1 cellular context compared by ENCODE assay signal in the genomic region with DNA sequence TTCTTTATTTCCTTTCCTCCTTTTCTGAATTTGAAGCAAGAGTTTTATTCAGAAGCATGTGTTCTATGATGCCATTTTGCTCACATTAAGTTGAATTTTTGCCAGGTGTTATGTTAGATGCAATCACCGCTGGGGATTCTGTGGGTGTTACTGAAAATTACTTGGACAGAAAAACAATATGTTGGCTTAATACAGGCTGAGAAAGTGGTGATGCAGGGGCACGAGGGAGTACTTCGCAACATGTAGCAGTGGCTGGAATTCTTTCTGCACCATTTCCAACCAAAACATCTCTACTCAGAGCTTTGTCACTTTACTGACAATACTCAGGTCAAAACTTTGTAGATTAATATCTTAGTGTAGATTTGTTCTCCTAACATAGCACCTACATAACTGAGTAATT.
TF ChIP-seq lines count a peak whose summit lies in the region.

No MANE protein-coding gene starts in this region.

TF ChIP-seq in GM23338, 12 proteins besides CTCF, POLR2A, EP300 and RAD21 (continued from another document):
- TF ChIP-seq, protein P1, sequence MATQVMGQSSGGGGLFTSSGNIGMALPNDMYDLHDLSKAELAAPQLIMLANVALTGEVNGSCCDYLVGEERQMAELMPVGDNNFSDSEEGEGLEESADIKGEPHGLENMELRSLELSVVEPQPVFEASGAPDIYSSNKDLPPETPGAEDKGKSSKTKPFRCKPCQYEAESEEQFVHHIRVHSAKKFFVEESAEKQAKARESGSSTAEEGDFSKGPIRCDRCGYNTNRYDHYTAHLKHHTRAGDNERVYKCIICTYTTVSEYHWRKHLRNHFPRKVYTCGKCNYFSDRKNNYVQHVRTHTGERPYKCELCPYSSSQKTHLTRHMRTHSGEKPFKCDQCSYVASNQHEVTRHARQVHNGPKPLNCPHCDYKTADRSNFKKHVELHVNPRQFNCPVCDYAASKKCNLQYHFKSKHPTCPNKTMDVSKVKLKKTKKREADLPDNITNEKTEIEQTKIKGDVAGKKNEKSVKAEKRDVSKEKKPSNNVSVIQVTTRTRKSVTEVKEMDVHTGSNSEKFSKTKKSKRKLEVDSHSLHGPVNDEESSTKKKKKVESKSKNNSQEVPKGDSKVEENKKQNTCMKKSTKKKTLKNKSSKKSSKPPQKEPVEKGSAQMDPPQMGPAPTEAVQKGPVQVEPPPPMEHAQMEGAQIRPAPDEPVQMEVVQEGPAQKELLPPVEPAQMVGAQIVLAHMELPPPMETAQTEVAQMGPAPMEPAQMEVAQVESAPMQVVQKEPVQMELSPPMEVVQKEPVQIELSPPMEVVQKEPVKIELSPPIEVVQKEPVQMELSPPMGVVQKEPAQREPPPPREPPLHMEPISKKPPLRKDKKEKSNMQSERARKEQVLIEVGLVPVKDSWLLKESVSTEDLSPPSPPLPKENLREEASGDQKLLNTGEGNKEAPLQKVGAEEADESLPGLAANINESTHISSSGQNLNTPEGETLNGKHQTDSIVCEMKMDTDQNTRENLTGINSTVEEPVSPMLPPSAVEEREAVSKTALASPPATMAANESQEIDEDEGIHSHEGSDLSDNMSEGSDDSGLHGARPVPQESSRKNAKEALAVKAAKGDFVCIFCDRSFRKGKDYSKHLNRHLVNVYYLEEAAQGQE (IDR thresholded peaks at IDR 0.05; ENCODE audit: unreplicated experiment), result no peak
- TF ChIP-seq EZH2 (IDR thresholded peaks at IDR 0.05; ENCODE audit: low read depth, unreplicated experiment) (no peak), POLR2AphosphoS5 (IDR thresholded peaks at IDR 0.05; ENCODE audit: low read depth) (no peak), NANOG (IDR thresholded peaks at IDR 0.05; ENCODE audit: borderline replicate concordance) (no peak), STAT1 (IDR thresholded peaks at IDR 0.05; ENCODE audit: unreplicated experiment) (no peak)
- TF ChIP-seq, protein P2, sequence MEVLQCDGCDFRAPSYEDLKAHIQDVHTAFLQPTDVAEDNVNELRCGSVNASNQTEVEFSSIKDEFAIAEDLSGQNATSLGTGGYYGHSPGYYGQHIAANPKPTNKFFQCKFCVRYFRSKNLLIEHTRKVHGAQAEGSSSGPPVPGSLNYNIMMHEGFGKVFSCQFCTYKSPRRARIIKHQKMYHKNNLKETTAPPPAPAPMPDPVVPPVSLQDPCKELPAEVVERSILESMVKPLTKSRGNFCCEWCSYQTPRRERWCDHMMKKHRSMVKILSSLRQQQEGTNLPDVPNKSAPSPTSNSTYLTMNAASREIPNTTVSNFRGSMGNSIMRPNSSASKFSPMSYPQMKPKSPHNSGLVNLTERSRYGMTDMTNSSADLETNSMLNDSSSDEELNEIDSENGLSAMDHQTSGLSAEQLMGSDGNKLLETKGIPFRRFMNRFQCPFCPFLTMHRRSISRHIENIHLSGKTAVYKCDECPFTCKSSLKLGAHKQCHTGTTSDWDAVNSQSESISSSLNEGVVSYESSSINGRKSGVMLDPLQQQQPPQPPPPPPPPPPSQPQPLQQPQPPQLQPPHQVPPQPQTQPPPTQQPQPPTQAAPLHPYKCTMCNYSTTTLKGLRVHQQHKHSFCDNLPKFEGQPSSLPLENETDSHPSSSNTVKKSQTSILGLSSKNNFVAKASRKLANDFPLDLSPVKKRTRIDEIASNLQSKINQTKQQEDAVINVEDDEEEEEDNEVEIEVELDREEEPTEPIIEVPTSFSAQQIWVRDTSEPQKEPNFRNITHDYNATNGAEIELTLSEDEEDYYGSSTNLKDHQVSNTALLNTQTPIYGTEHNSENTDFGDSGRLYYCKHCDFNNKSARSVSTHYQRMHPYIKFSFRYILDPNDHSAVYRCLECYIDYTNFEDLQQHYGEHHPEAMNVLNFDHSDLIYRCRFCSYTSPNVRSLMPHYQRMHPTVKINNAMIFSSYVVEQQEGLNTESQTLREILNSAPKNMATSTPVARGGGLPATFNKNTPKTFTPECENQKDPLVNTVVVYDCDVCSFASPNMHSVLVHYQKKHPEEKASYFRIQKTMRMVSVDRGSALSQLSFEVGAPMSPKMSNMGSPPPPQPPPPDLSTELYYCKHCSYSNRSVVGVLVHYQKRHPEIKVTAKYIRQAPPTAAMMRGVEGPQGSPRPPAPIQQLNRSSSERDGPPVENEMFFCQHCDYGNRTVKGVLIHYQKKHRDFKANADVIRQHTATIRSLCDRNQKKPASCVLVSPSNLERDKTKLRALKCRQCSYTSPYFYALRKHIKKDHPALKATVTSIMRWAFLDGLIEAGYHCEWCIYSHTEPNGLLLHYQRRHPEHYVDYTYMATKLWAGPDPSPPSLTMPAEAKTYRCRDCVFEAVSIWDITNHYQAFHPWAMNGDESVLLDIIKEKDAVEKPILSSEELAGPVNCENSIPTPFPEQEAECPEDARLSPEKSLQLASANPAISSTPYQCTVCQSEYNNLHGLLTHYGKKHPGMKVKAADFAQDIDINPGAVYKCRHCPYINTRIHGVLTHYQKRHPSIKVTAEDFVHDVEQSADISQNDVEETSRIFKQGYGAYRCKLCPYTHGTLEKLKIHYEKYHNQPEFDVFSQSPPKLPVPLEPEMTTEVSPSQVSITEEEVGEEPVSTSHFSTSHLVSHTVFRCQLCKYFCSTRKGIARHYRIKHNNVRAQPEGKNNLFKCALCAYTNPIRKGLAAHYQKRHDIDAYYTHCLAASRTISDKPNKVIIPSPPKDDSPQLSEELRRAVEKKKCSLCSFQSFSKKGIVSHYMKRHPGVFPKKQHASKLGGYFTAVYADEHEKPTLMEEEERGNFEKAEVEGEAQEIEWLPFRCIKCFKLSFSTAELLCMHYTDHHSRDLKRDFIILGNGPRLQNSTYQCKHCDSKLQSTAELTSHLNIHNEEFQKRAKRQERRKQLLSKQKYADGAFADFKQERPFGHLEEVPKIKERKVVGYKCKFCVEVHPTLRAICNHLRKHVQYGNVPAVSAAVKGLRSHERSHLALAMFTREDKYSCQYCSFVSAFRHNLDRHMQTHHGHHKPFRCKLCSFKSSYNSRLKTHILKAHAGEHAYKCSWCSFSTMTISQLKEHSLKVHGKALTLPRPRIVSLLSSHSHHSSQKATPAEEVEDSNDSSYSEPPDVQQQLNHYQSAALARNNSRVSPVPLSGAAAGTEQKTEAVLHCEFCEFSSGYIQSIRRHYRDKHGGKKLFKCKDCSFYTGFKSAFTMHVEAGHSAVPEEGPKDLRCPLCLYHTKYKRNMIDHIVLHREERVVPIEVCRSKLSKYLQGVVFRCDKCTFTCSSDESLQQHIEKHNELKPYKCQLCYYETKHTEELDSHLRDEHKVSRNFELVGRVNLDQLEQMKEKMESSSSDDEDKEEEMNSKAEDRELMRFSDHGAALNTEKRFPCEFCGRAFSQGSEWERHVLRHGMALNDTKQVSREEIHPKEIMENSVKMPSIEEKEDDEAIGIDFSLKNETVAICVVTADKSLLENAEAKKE (CRISPR knock-in tag; IDR thresholded peaks at IDR 0.05), result no peak
